8 cellular contexts compared by ENCODE assay signal in the genomic region with DNA sequence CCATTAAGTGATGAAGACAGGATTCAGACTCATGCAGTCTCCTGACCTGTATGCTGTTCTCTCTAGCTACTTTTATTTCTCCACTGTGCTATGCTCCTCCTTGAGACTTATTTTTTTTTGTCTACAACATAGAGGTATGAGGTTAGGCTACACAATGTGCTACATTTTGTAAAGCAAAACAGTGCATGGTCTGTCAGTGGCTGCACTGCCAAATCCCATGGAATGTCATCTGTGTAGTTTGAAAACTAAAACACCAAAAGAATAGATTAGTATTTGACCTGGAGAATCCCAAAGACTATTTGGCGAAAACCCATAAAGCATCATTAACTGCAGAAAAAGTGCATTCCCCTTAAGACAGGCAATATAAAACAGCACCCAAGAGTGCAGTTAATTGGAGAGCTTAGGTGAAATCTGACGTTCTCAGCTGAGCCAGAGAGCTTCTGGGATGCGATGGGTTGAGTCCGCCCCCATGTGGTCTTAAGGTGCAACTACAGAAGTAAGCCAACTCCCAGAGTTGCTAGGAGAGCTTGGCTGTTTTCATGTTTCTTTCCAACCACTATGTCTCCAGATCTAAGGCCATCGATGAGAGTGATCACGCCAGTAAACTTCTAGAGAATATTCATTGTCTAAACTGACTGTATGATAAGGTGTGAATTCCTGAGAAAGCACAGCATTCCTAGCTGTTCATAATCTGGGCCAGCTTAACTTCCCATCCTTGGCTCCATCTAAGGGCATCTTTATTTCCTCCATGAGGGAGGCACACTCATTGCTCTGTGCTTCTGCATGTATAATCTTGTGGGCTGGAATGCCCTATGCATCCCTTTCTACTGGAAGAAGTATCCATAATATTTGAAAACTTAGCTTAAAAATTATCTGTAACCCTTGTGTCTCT. TPM values are rescaled to one million over a fixed set of nuclear protein-coding genes. Genes with fewer than 3 reads are reported as not detected.
DNase-seq lines count a peak whose midpoint lies in the region; ATAC-seq and TF ChIP-seq lines count a peak whose summit lies in the region.

No MANE protein-coding gene starts in this region.

- CTCF ChIA-PET in OCI-LY7 (lab: Charles Lee; ENCODE audit: unreplicated experiment) = no interaction called here

- no peaks in the 10 kb centered on the region for H3K36me3 Mint-ChIP-seq in activated T-helper 17 cell treated with anti-CD3 and anti-CD28 coated beads, Interleukin-2, amount 50 U/mL, for 72 hours (ENCODE audit: low read depth)

- H3K27me3 ChIP-seq in ovary = no peaks in the 10 kb centered on the region

- TF ChIP-seq POLR2A in ovary (IDR thresholded peaks at IDR 0.05) = no peak

- TF ChIP-seq EP300 in ovary (IDR thresholded peaks at IDR 0.05) = no peak

- H3K4me3 ChIP-seq in OCI-LY7 (ENCODE audit: low read depth, low read length, poor library complexity, severe bottlenecking) (no peak overlapping the region), ovary (no peak overlapping the region)

- H3K4me2 ChIP-seq in OCI-LY7 (ENCODE audit: low read length) = no peak overlapping the region

- H3K4me3 Mint-ChIP-seq in activated T-helper 17 cell treated with anti-CD3 and anti-CD28 coated beads, Interleukin-2, amount 50 U/mL, for 72 hours = no peak overlapping the region

- no peak overlapping the region for H3K27ac Mint-ChIP-seq in activated T-helper 17 cell treated with anti-CD3 and anti-CD28 coated beads, Interleukin-2, amount 50 U/mL, for 72 hours

- H3K4me1 ChIP-seq in OCI-LY7 (ENCODE audit: insufficient read depth, low read length, poor library complexity, severe bottlenecking) = no peaks in the 10 kb centered on the region
- no peaks in the 10 kb centered on the region for H3K4me1 ChIP-seq in ovary (ENCODE audit: insufficient read depth)

- TF ChIP-seq CTCF in OCI-LY7 (conservative IDR thresholded peaks at IDR 0.05; ENCODE audit: low read length) = peak; percentile 86
- peak in 2 of 3 donors; percentile 33 to 51 for TF ChIP-seq CTCF in ovary (IDR thresholded peaks at IDR 0.05)

- no TSS peak for BruUV-seq in OCI-LY7 (replicated peaks; lab: Mats Ljungman, UMichigan)

- peak; percentile 68 for DNase-seq in ELF-1 (ENCODE audit: low read depth, low spot score)
- peak; percentile 20 for DNase-seq in HS-27A (ENCODE audit: low read depth)
- peak; percentile 61 for DNase-seq in OCI-LY7 (ENCODE audit: low spot score)
- DNase-seq in germinal center (ENCODE audit: low spot score) = peak; percentile 49
- DNase-seq in ovary = peak in 3 of 5 donors; percentile 14 to 46 (median 42)
- no peak for DNase-seq in NK-92 (lab: John Stamatoyannopoulos, UW; ENCODE audit: unreplicated experiment)

- POLR2A ChIA-PET in OCI-LY7 (lab: Charles Lee) = interaction anchor here (0.5 to 0.7 kb wide), 3 partner anchors 1101 to 1622 kb away, joined by 3 to 4 read pairs (median 3); no protein-coding TSS in a partner anchor

- no peaks in the 10 kb centered on the region for H3K79me2 ChIP-seq in OCI-LY7 (ENCODE audit: insufficient read depth, low read depth, low read length)

- WGBS in ovary, 3 donors = 0 to 4% (median 3%) methylated on average over 6 of the region's 6 CpGs

- no peaks in the 10 kb centered on the region for H3K4me1 Mint-ChIP-seq in activated T-helper 17 cell treated with anti-CD3 and anti-CD28 coated beads, Interleukin-2, amount 50 U/mL, for 72 hours

- H3K9me3 Mint-ChIP-seq in activated T-helper 17 cell treated with anti-CD3 and anti-CD28 coated beads, Interleukin-2, amount 50 U/mL, for 72 hours = no peaks in the 10 kb centered on the region

- no peaks in the 10 kb centered on the region for H3K9me2 ChIP-seq in OCI-LY7 (ENCODE audit: insufficient read depth, low read length)

- H3K27me3 Mint-ChIP-seq in activated T-helper 17 cell treated with anti-CD3 and anti-CD28 coated beads, Interleukin-2, amount 50 U/mL, for 72 hours = peaks cover 6% of the 10 kb centered on the region

- H3K9me3 ChIP-seq in OCI-LY7 (ENCODE audit: low read length) = no peaks in the 10 kb centered on the region
- no peaks in the 10 kb centered on the region for H3K9me3 ChIP-seq in ovary

- H2AFZ ChIP-seq in OCI-LY7 (ENCODE audit: low read length) = no peak overlapping the region

- H3K36me3 ChIP-seq in OCI-LY7 (ENCODE audit: insufficient read depth, low read length) (no peaks in the 10 kb centered on the region), ovary (no peaks in the 10 kb centered on the region)

- intact Hi-C loops in OCI-LY7 (cut with micrococcal nuclease; ENCODE audit: unreplicated experiment) = loop anchor here (10.0 kb wide), 1 partner anchor 1202 kb away; no protein-coding TSS in a partner anchor
- intact Hi-C loops in ovary (cut with DNase I) = loop anchor here in 1 of 4 donors (10.0 kb wide), 1 partner anchor 1212 kb away; no protein-coding TSS in a partner anchor

- ATAC-seq in GM21515 (IDR thresholded peaks at IDR 0.05; ENCODE audit: unreplicated experiment) = peak; percentile 93
- peak; percentile 78 for ATAC-seq in activated T-helper 17 cell treated with anti-CD3 and anti-CD28 coated beads, Interleukin-2, amount 50 U/mL, for 72 hours (replicated peaks)

- H4K20me1 ChIP-seq in OCI-LY7 (ENCODE audit: insufficient read depth, low read length) = no peaks in the 10 kb centered on the region

- no peak overlapping the region for H3K27ac ChIP-seq in OCI-LY7 (ENCODE audit: low read depth, low read length, poor library complexity, severe bottlenecking)
- no peak overlapping the region for H3K27ac ChIP-seq in ovary

RNA-seq across cellular contexts. Expression of gene CYP2J2, which starts 20.7 kb away (rescaled TPM):
- not detected in 2 replicates for total RNA-seq in OCI-LY7 (2014; rRNA removed; shearing (Covaris generic))
- total RNA-seq in OCI-LY7 (2022) (not detected in 2 replicates), ovary (1 to 10 TPM in 2 of 7 donors, under 1 TPM in 2, not detected in 3; 0.25 to 1.4 (median 0.70) TPM)
- total RNA-seq in activated T-helper 17 cell treated with anti-CD3 and anti-CD28 coated beads, Interleukin-2, amount 50 U/mL, for 72 hours = 1 to 10 TPM in 1 of 2 donors, under 1 TPM in 1; 0.87 to 1.6 TPM
- under 1 TPM; 0.12 to 0.18 TPM for polyA plus RNA-seq in ovary
